In genomic region chr11:6214530-6214929, GRCh38 we compare ENCODE assay signal across 38 cellular contexts. TPM values are rescaled to one million over a fixed set of nuclear protein-coding genes. Genes with fewer than 3 reads are reported as not detected.
"Had no signal": no experiment of that assay in that cellular context is flagged by ENCODE, and none has a peak within 500 bp of the region (broad histone marks: within the 10 kb centered on the region; RNA-seq: fewer than 3 reads in every experiment).

No MANE protein-coding gene starts in this region.

- DNase-seq: activated B cell treated with CpG ODN at 0.5 μM for 24 hours; activated CD4-positive, alpha-beta memory T cell treated with anti-CD3 and anti-CD28 coated beads for 36 hours; activated CD4-positive, alpha-beta T cell treated with anti-CD3 and anti-CD28 coated beads for 4 hours; activated CD4-positive, alpha-beta T cell treated with anti-CD3 and anti-CD28 coated beads, Interleukin-2, amount 10 ng/mL, durations not matched to agents 24 days and 14 days; activated CD4-positive, alpha-beta T cell treated with anti-CD3 and anti-CD28 coated beads, Interleukin-2, amount 50 U/mL, for 1 hour; activated CD4-positive, alpha-beta T cell treated with anti-CD3 and anti-CD28 coated beads, Interleukin-2, amount 50 U/mL, for 4 hours; activated CD4-positive, CD25-positive, alpha-beta regulatory T cell treated with anti-CD3 and anti-CD28 coated beads, Interleukin-2, amount 50 U/mL, for 72 hours; activated CD8-positive, alpha-beta memory T cell treated with anti-CD3 and anti-CD28 coated beads, Interleukin-2, amount 50 U/mL, for 4 hours; activated CD8-positive, alpha-beta T cell treated with anti-CD3 and anti-CD28 coated beads for 36 hours; activated effector memory CD4-positive, alpha-beta T cell treated with anti-CD3 and anti-CD28 coated beads, Interleukin-2, amount 50 U/mL, for 16 hours; activated gamma-delta T cell treated with Interleukin-2 at 50 U/mL for 16 hours; activated naive CD4-positive, alpha-beta T cell; activated naive CD4-positive, alpha-beta T cell treated with anti-CD3 and anti-CD28 coated beads for 36 hours; activated naive CD4-positive, alpha-beta T cell treated with anti-CD3 and anti-CD28 coated beads, Interleukin-2, amount 50 U/mL, for 16 hours; activated naive CD8-positive, alpha-beta T cell treated with anti-CD3 and anti-CD28 coated beads for 36 hours; activated T-cell treated with anti-CD3 and anti-CD28 coated beads for 4 hours; activated T-cell treated with anti-CD3 and anti-CD28 coated beads, Interleukin-2, amount 50 U/mL, for 1 hour; activated T-cell treated with anti-CD3 and anti-CD28 coated beads, Interleukin-2, amount 50 U/mL, for 4 hours; activated T-cell treated with anti-CD3 and anti-CD28 coated beads, Interleukin-2, amount 50 U/mL, for 72 hours; adrenal gland; amniotic stem cell; aorta; body of pancreas; brain microvascular endothelial cell; central memory CD4-positive, alpha-beta T cell; T-helper 1 cell; T-helper 2 cell; T-helper 9 cell had no signal

- H3K9me3 ChIP-seq: adrenal gland, body of pancreas, breast epithelium had no signal

- ATAC-seq: activated CD8-positive, alpha-beta T cell treated with anti-CD3 and anti-CD28 coated beads for 36 hours; activated naive CD4-positive, alpha-beta T cell treated with anti-CD3 and anti-CD28 coated beads, Interleukin-2, amount 50 U/mL, for 72 hours; activated T-cell treated with anti-CD3 and anti-CD28 coated beads, Interleukin-2, amount 50 U/mL, for 4 hours; activated T-cell treated with anti-CD3 and anti-CD28 coated beads, Interleukin-2, amount 50 U/mL, for 72 hours; activated T-helper 17 cell treated with anti-CD3 and anti-CD28 coated beads, Interleukin-2, amount 50 U/mL, for 72 hours; body of pancreas had no signal

- H3K4me1 ChIP-seq: adrenal gland, body of pancreas, breast epithelium had no signal

- H3K27ac ChIP-seq: adrenal gland, body of pancreas, brain microvascular endothelial cell, breast epithelium, VCaP had no signal

- H3K27me3 ChIP-seq: adrenal gland, body of pancreas, brain microvascular endothelial cell, breast epithelium had no signal

- H3K4me3 ChIP-seq: adrenal gland, body of pancreas, breast epithelium had no signal

- FAIRE-seq: astrocyte, TTC549 had no signal

RNA-seq across cellular contexts. Expression of gene C11orf42, which starts 9.2 kb away (rescaled TPM):
- total RNA-seq: activated B cell treated with CpG ODN at 0.5 μM for 24 hours; activated CD4-positive, alpha-beta memory T cell treated with anti-CD3 and anti-CD28 coated beads for 36 hours; activated CD4-positive, alpha-beta T cell treated with anti-CD3 and anti-CD28 coated beads, Interleukin-2, amount 10 ng/mL, durations not matched to agents 24 days and 14 days; activated CD8-positive, alpha-beta memory T cell treated with anti-CD3 and anti-CD28 coated beads for 36 hours; activated CD8-positive, alpha-beta T cell treated with anti-CD3 and anti-CD28 coated beads for 36 hours; activated naive CD4-positive, alpha-beta T cell treated with anti-CD3 and anti-CD28 coated beads for 36 hours; activated naive CD4-positive, alpha-beta T cell treated with anti-CD3 and anti-CD28 coated beads, Interleukin-2, amount 50 U/mL, for 72 hours; activated naive CD8-positive, alpha-beta T cell treated with anti-CD3 and anti-CD28 coated beads for 36 hours; activated T-cell treated with anti-CD3 and anti-CD28 coated beads, Interleukin-2, amount 50 U/mL, for 4 hours; activated T-cell treated with anti-CD3 and anti-CD28 coated beads, Interleukin-2, amount 50 U/mL, for 72 hours; activated T-helper 1 cell treated with anti-CD3 and anti-CD28 coated beads, Interleukin-12 subunit alpha, Interleukin-12 subunit beta, Interleukin-2, Interleukin-4 antibody, amounts not matched to agents 30 ng/mL and 10 ng/mL and 1 ng/mL, durations not matched to agents 14 hours and 24 hours and 36 hours; activated T-helper 17 cell treated with anti-CD3 and anti-CD28 coated beads, Interleukin-2, amount 50 U/mL, for 72 hours; adrenal gland; aorta; astrocyte; body of pancreas; breast epithelium; cardiac septum; cerebellum had no signal
- polyA plus RNA-seq: adrenal gland, aorta had no signal

RNA-seq across cellular contexts. Expression of gene OR52W1, which starts 15.5 kb away (rescaled TPM):
- total RNA-seq: activated B cell treated with CpG ODN at 0.5 μM for 24 hours; activated CD4-positive, alpha-beta memory T cell treated with anti-CD3 and anti-CD28 coated beads for 36 hours; activated CD4-positive, alpha-beta T cell treated with anti-CD3 and anti-CD28 coated beads, Interleukin-2, amount 10 ng/mL, durations not matched to agents 24 days and 14 days; activated CD8-positive, alpha-beta memory T cell treated with anti-CD3 and anti-CD28 coated beads for 36 hours; activated CD8-positive, alpha-beta T cell treated with anti-CD3 and anti-CD28 coated beads for 36 hours; activated naive CD4-positive, alpha-beta T cell treated with anti-CD3 and anti-CD28 coated beads for 36 hours; activated naive CD4-positive, alpha-beta T cell treated with anti-CD3 and anti-CD28 coated beads, Interleukin-2, amount 50 U/mL, for 72 hours; activated naive CD8-positive, alpha-beta T cell treated with anti-CD3 and anti-CD28 coated beads for 36 hours; activated T-cell treated with anti-CD3 and anti-CD28 coated beads, Interleukin-2, amount 50 U/mL, for 4 hours; activated T-cell treated with anti-CD3 and anti-CD28 coated beads, Interleukin-2, amount 50 U/mL, for 72 hours; activated T-helper 1 cell treated with anti-CD3 and anti-CD28 coated beads, Interleukin-12 subunit alpha, Interleukin-12 subunit beta, Interleukin-2, Interleukin-4 antibody, amounts not matched to agents 30 ng/mL and 10 ng/mL and 1 ng/mL, durations not matched to agents 14 hours and 24 hours and 36 hours; activated T-helper 17 cell treated with anti-CD3 and anti-CD28 coated beads, Interleukin-2, amount 50 U/mL, for 72 hours; adrenal gland; aorta; astrocyte; body of pancreas; breast epithelium; cardiac septum; cerebellum had no signal
- polyA plus RNA-seq: adrenal gland, aorta had no signal

RNA-seq across cellular contexts. Expression of gene CNGA4, which starts 24.4 kb away (rescaled TPM):
- total RNA-seq: activated CD4-positive, alpha-beta memory T cell treated with anti-CD3 and anti-CD28 coated beads for 36 hours; activated CD4-positive, alpha-beta T cell treated with anti-CD3 and anti-CD28 coated beads, Interleukin-2, amount 10 ng/mL, durations not matched to agents 24 days and 14 days; activated CD8-positive, alpha-beta memory T cell treated with anti-CD3 and anti-CD28 coated beads for 36 hours; activated T-cell treated with anti-CD3 and anti-CD28 coated beads, Interleukin-2, amount 50 U/mL, for 4 hours; body of pancreas; cardiac septum had no signal

RNA-seq across cellular contexts. Expression of gene OR52B2, which starts 44.4 kb away (rescaled TPM):
- total RNA-seq: activated B cell treated with CpG ODN at 0.5 μM for 24 hours; activated CD4-positive, alpha-beta memory T cell treated with anti-CD3 and anti-CD28 coated beads for 36 hours; activated CD4-positive, alpha-beta T cell treated with anti-CD3 and anti-CD28 coated beads, Interleukin-2, amount 10 ng/mL, durations not matched to agents 24 days and 14 days; activated CD8-positive, alpha-beta memory T cell treated with anti-CD3 and anti-CD28 coated beads for 36 hours; activated CD8-positive, alpha-beta T cell treated with anti-CD3 and anti-CD28 coated beads for 36 hours; activated naive CD4-positive, alpha-beta T cell treated with anti-CD3 and anti-CD28 coated beads for 36 hours; activated naive CD4-positive, alpha-beta T cell treated with anti-CD3 and anti-CD28 coated beads, Interleukin-2, amount 50 U/mL, for 72 hours; activated naive CD8-positive, alpha-beta T cell treated with anti-CD3 and anti-CD28 coated beads for 36 hours; activated T-cell treated with anti-CD3 and anti-CD28 coated beads, Interleukin-2, amount 50 U/mL, for 4 hours; activated T-cell treated with anti-CD3 and anti-CD28 coated beads, Interleukin-2, amount 50 U/mL, for 72 hours; activated T-helper 1 cell treated with anti-CD3 and anti-CD28 coated beads, Interleukin-12 subunit alpha, Interleukin-12 subunit beta, Interleukin-2, Interleukin-4 antibody, amounts not matched to agents 30 ng/mL and 10 ng/mL and 1 ng/mL, durations not matched to agents 14 hours and 24 hours and 36 hours; activated T-helper 17 cell treated with anti-CD3 and anti-CD28 coated beads, Interleukin-2, amount 50 U/mL, for 72 hours; adrenal gland; aorta; astrocyte; body of pancreas; cardiac septum had no signal
- polyA plus RNA-seq: adrenal gland, aorta had no signal
